ENCODE assay signal across 10 cellular contexts in genomic region chr1:77416692-77417450, GRCh38.
A peak's percentile ranks its signal among the peaks of the same experiment; 100 is the strongest.
DNase-seq lines count a peak whose midpoint lies in the region; ATAC-seq, FAIRE-seq and TF ChIP-seq lines count a peak whose summit lies in the region.
"Had no signal": no experiment of that assay in that cellular context is flagged by ENCODE, and none has a peak within 500 bp of the region (broad histone marks: within the 10 kb centered on the region; RNA-seq: fewer than 3 reads in every experiment).

No MANE protein-coding gene starts in this region.

- H3K36me3 ChIP-seq in BE2C, result no peaks in the 10 kb centered on the region
- H3K36me3 ChIP-seq in iPS DF 6.9 (ENCODE audit: control insufficient read depth, insufficient read depth, low read length), result no peaks in the 10 kb centered on the region

- ATAC-seq in HG03280 (IDR thresholded peaks at IDR 0.05; ENCODE audit: unreplicated experiment) (no peak), GM18505 (IDR thresholded peaks at IDR 0.05; ENCODE audit: unreplicated experiment) (no peak)

- peak; percentile 57 for TF ChIP-seq CTCF in BE2C (IDR thresholded peaks at IDR 0.05; ENCODE audit: low read depth, low read length)

- H3K27ac ChIP-seq in iPS DF 6.9 (ENCODE audit: low read length), result no peak overlapping the region

- H3K4me3 ChIP-seq in BE2C (ENCODE audit: low read depth, low read length) (no peak overlapping the region), iPS DF 6.9 (ENCODE audit: low read length) (no peak overlapping the region)

- WGBS in iPS DF 6.9 (ENCODE audit: insufficient coverage, insufficient read length), result no CpG with 5 or more reads among the region's 5 CpGs

- DNase-seq in BE2C, result peak; percentile 21
- no peak for DNase-seq in H54 (ENCODE audit: insufficient read length, low spot score)
- peak; percentile 17 for DNase-seq in SK-N-DZ (ENCODE audit: low spot score)
- peak; percentile 39 for DNase-seq in iPS DF 6.9 (ENCODE audit: low read depth, low spot score)
- no peak for DNase-seq in dedifferentiated amniotic fluid mesenchymal stem cell (ENCODE audit: extremely low spot score)
- no peak for DNase-seq in putamen (ENCODE audit: low spot score)
- DNase-seq: anterior cingulate cortex, NCI-H187 treated with DMSO at 0.1 percent for 48 hours had no signal

- H3K4me1 ChIP-seq in BE2C (no peaks in the 10 kb centered on the region), iPS DF 6.9 (ENCODE audit: control insufficient read depth, insufficient read depth, low read length) (0 out of 2 replicates have a peak, but pooled peaks cover 2% of the 10 kb centered on the region)

- H3K27me3 ChIP-seq in BE2C (no peaks in the 10 kb centered on the region), iPS DF 6.9 (ENCODE audit: control insufficient read depth, insufficient read depth, low read length) (no peaks in the 10 kb centered on the region)

- H3K9me3 ChIP-seq in BE2C (no peaks in the 10 kb centered on the region), iPS DF 6.9 (ENCODE audit: control insufficient read depth, insufficient read depth, low read length) (no peaks in the 10 kb centered on the region)

- peak; percentile 65 for FAIRE-seq in H54 (lab: Jason Lieb, UNC)

- TF ChIP-seq POLR2A in H54 (IDR thresholded peaks at IDR 0.05; ENCODE audit: low read depth, low read length) (no peak), GM18505 (IDR thresholded peaks at IDR 0.05; ENCODE audit: borderline replicate concordance, extremely low read depth, insufficient read depth, insufficient read length) (no peak)

Comparison
In these comparisons a context has a peak if more than half of its experiments do, and no peak if none do; other contexts are left out.
1. DNase-seq: peak in BE2C (single experiment), SK-N-DZ (single experiment) and iPS DF 6.9 (single experiment); none in H54 (single experiment), dedifferentiated amniotic fluid mesenchymal stem cell (single experiment) and putamen (single experiment).